14 cellular contexts compared by ENCODE assay signal in the genomic region with DNA sequence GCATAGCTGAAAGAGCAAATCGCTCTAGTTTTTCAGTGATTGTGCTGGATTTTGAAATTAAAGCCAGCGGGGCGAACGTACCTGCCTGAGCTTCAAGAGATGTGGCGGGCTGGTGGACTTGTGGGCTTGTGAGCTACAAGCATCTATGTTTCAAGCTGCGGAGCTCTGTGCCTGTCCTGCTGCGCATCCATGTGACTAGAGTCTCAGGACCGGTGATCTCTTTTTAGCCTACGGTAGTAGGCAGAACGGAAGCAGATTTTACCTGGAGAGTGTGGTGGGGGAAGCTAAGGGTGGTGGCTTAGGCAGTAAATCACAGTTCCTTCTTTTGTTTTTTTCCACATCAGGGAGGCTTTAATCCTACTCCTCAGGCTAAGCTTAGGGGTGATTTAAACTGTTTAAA.
"Had no signal": no experiment of that assay in that cellular context is flagged by ENCODE, and none has a peak within 500 bp of the region (broad histone marks: within the 10 kb centered on the region; RNA-seq: fewer than 3 reads in every experiment).

No MANE protein-coding gene starts in this region.

- H3K4me3 Mint-ChIP-seq: activated CD4-positive, alpha-beta memory T cell treated with anti-CD3 and anti-CD28 coated beads for 36 hours; activated naive CD4-positive, alpha-beta T cell treated with anti-CD3 and anti-CD28 coated beads, Interleukin-2, amount 50 U/mL, for 24 hours; activated T-cell treated with anti-CD3 and anti-CD28 coated beads, Interleukin-2, amount 50 U/mL, for 4 hours; natural killer cell treated with Interleukin-12 subunit alpha and Interleukin-12 subunit beta and Interleukin-15 and Interleukin-18, amount 100 ng/mL, for 72 hours; stimulated activated naive CD8-positive, alpha-beta T cell treated with anti-CD3 and anti-CD28 coated beads, Interleukin-15, amount 100 ng/mL, for 72 hours had no signal

- H3K36me3 Mint-ChIP-seq: activated CD4-positive, alpha-beta memory T cell treated with anti-CD3 and anti-CD28 coated beads for 36 hours; activated naive CD4-positive, alpha-beta T cell treated with anti-CD3 and anti-CD28 coated beads, Interleukin-2, amount 50 U/mL, for 24 hours; natural killer cell treated with Interleukin-12 subunit alpha and Interleukin-12 subunit beta and Interleukin-15 and Interleukin-18, amount 100 ng/mL, for 72 hours had no signal

- H3K36me3 ChIP-seq: upper lobe of left lung had no signal

- H3K27ac ChIP-seq: upper lobe of left lung had no signal

- ATAC-seq: activated T-cell treated with anti-CD3 and anti-CD28 coated beads, Interleukin-2, amount 50 U/mL, for 4 hours; esophagus mucosa; natural killer cell treated with Interleukin-12 subunit alpha and Interleukin-12 subunit beta and Interleukin-15 and Interleukin-18, amount 100 ng/mL, for 72 hours; stimulated activated naive CD8-positive, alpha-beta T cell treated with anti-CD3 and anti-CD28 coated beads, Interleukin-15, amount 100 ng/mL, for 72 hours had no signal

- H3K9me3 Mint-ChIP-seq: activated CD4-positive, alpha-beta memory T cell treated with anti-CD3 and anti-CD28 coated beads for 36 hours; activated naive CD4-positive, alpha-beta T cell treated with anti-CD3 and anti-CD28 coated beads, Interleukin-2, amount 50 U/mL, for 24 hours; activated T-cell treated with anti-CD3 and anti-CD28 coated beads, Interleukin-2, amount 50 U/mL, for 4 hours; natural killer cell treated with Interleukin-12 subunit alpha and Interleukin-12 subunit beta and Interleukin-15 and Interleukin-18, amount 100 ng/mL, for 72 hours; stimulated activated naive CD8-positive, alpha-beta T cell treated with anti-CD3 and anti-CD28 coated beads, Interleukin-15, amount 100 ng/mL, for 72 hours had no signal

- H3K4me1 ChIP-seq: upper lobe of left lung had no signal

- H3K4me1 Mint-ChIP-seq: activated naive CD4-positive, alpha-beta T cell treated with anti-CD3 and anti-CD28 coated beads, Interleukin-2, amount 50 U/mL, for 24 hours; stimulated activated naive CD8-positive, alpha-beta T cell treated with anti-CD3 and anti-CD28 coated beads, Interleukin-15, amount 100 ng/mL, for 72 hours had no signal

- H3K27ac Mint-ChIP-seq: activated CD4-positive, alpha-beta memory T cell treated with anti-CD3 and anti-CD28 coated beads for 36 hours; activated naive CD4-positive, alpha-beta T cell treated with anti-CD3 and anti-CD28 coated beads, Interleukin-2, amount 50 U/mL, for 24 hours; natural killer cell treated with Interleukin-12 subunit alpha and Interleukin-12 subunit beta and Interleukin-15 and Interleukin-18, amount 100 ng/mL, for 72 hours; stimulated activated naive CD8-positive, alpha-beta T cell treated with anti-CD3 and anti-CD28 coated beads, Interleukin-15, amount 100 ng/mL, for 72 hours had no signal

- H3K9me3 ChIP-seq: upper lobe of left lung had no signal

- H3K4me3 ChIP-seq: upper lobe of left lung had no signal

- DNase-seq: activated CD4-positive, alpha-beta memory T cell treated with anti-CD3 and anti-CD28 coated beads for 36 hours; activated effector memory CD4-positive, alpha-beta T cell treated with Interleukin-2 at 50 U/mL for 16 hours; activated T-cell treated with anti-CD3 and anti-CD28 coated beads, Interleukin-2, amount 50 U/mL, for 4 hours; caudate nucleus; hypothalamus; kidney glomerular epithelial cell; stimulated activated CD4-positive, alpha-beta T cell treated with anti-CD3 and anti-CD28 coated beads, Interleukin-1b, Interleukin-23, amount 100 ng/mL, for 48 hours; stimulated activated naive CD8-positive, alpha-beta T cell treated with anti-CD3 and anti-CD28 coated beads, Interleukin-15, amount 100 ng/mL, for 72 hours; T1000; upper lobe of left lung had no signal

- H3K27me3 ChIP-seq: upper lobe of left lung had no signal

- FAIRE-seq: colon had no signal
